In genomic region chr14:84988391-84988790, GRCh38 we compare ENCODE assay signal across 21 cellular contexts.
DNase-seq lines count a peak whose midpoint lies in the region; ATAC-seq lines count a peak whose summit lies in the region.
"Had no signal": no experiment of that assay in that cellular context is flagged by ENCODE, and none has a peak within 500 bp of the region (broad histone marks: within the 10 kb centered on the region; RNA-seq: fewer than 3 reads in every experiment).

No MANE protein-coding gene starts in this region.

- H3K27me3 Mint-ChIP-seq in activated naive CD8-positive, alpha-beta T cell treated with anti-CD3 and anti-CD28 coated beads, Interleukin-2, amount 50 U/mL, for 24 hours: no peaks in the 10 kb centered on the region

- peaks cover 8% of the 10 kb centered on the region for H3K9me3 Mint-ChIP-seq in activated naive CD8-positive, alpha-beta T cell treated with anti-CD3 and anti-CD28 coated beads, Interleukin-2, amount 50 U/mL, for 24 hours

- DNase-seq in GM03348 (ENCODE audit: low spot score) (peak; percentile 24), amniotic epithelial cell (ENCODE audit: low read depth) (peak; percentile 46), islet precursor cell (peak; percentile 89), retina (peak; percentile 51), COLO668 (lab: John Stamatoyannopoulos, UW; ENCODE audit: unreplicated experiment) (no peak), NCI-H2171 (lab: John Stamatoyannopoulos, UW) (no peak)
- no peak for DNase-seq in activated CD8-positive, alpha-beta memory T cell treated with anti-CD3 and anti-CD28 coated beads, Interleukin-2, amount 50 U/mL, for 48 hours
- no peak for DNase-seq in activated naive CD8-positive, alpha-beta T cell treated with anti-CD3 and anti-CD28 coated beads, Interleukin-2, amount 50 U/mL, for 24 hours
- DNase-seq: BE2C, IMR-90, MV-4-11, NCI-H1105 treated with DMSO at 0.1 percent for 48 hours, NCI-H1694, NCI-H2081, NCI-H510A treated with DMSO at 0.1 percent for 48 hours, NCI-H748 treated with DMSO at 0.1 percent for 48 hours, PC-9, RPMI8226, SHP77 had no signal

- no peak overlapping the region for H3K4me3 Mint-ChIP-seq in activated naive CD8-positive, alpha-beta T cell treated with anti-CD3 and anti-CD28 coated beads, Interleukin-2, amount 50 U/mL, for 24 hours

- H3K4me1 Mint-ChIP-seq in activated naive CD8-positive, alpha-beta T cell treated with anti-CD3 and anti-CD28 coated beads, Interleukin-2, amount 50 U/mL, for 24 hours: no peaks in the 10 kb centered on the region

- H3K27ac Mint-ChIP-seq in activated naive CD8-positive, alpha-beta T cell treated with anti-CD3 and anti-CD28 coated beads, Interleukin-2, amount 50 U/mL, for 24 hours: no peak overlapping the region

- ATAC-seq in activated naive CD8-positive, alpha-beta T cell treated with anti-CD3 and anti-CD28 coated beads, Interleukin-2, amount 50 U/mL, for 24 hours: no peak
- ATAC-seq: A549, HCT116 had no signal

- no peaks in the 10 kb centered on the region for H3K36me3 Mint-ChIP-seq in activated naive CD8-positive, alpha-beta T cell treated with anti-CD3 and anti-CD28 coated beads, Interleukin-2, amount 50 U/mL, for 24 hours (ENCODE audit: low read depth)

Comparison
In these comparisons a context has a peak if more than half of its experiments do, and no peak if none do; other contexts are left out.
1. DNase-seq: peak in GM03348 (single experiment), amniotic epithelial cell (single experiment), islet precursor cell (single experiment) and retina (single experiment); none in COLO668 (single experiment), activated CD8-positive, alpha-beta memory T cell treated with anti-CD3 and anti-CD28 coated beads, Interleukin-2, amount 50 U/mL, for 48 hours (single experiment), activated naive CD8-positive, alpha-beta T cell treated with anti-CD3 and anti-CD28 coated beads, Interleukin-2, amount 50 U/mL, for 24 hours (single experiment) and NCI-H2171 (single experiment).